34 cellular contexts compared by ENCODE assay signal in genomic region chr16:64545769-64546168, GRCh38.
A peak's percentile ranks its signal among the peaks of the same experiment; 100 is the strongest.
DNase-seq lines count a peak whose midpoint lies in the region; ATAC-seq, FAIRE-seq and TF ChIP-seq lines count a peak whose summit lies in the region.
"Had no signal": no experiment of that assay in that cellular context is flagged by ENCODE, and none has a peak within 500 bp of the region (broad histone marks: within the 10 kb centered on the region; RNA-seq: fewer than 3 reads in every experiment).

No MANE protein-coding gene starts in this region.

- H3K23ac ChIP-seq in neuronal stem cell (ENCODE audit: low read depth, low read length, poor library complexity) = no peak overlapping the region

- TF ChIP-seq CTCF in A549 (IDR thresholded peaks at IDR 0.05) (no peak), K562 (IDR thresholded peaks at IDR 0.05 in 2 of 3, conservative IDR thresholded peaks at IDR 0.05 in 1 of 3; ENCODE audit: insufficient read depth in 2 of 3, low read depth in 1 of 3, low read length in 3 of 3) (no peak)

- H3K79me1 ChIP-seq in neuronal stem cell (ENCODE audit: low read depth, low read length) = no peaks in the 10 kb centered on the region

- FAIRE-seq in A549 (lab: Jason Lieb, UNC) (no peak), K562 (lab: Jason Lieb, UNC) (no peak)
- FAIRE-seq: kidney had no signal

- POLR2A ChIA-PET in A549 (lab: Yijun Ruan, JAX) = no interaction called here
- POLR2A ChIA-PET in K562 (lab: Yijun Ruan, JAX) = no interaction called here

- H2AK5ac ChIP-seq in neuronal stem cell (ENCODE audit: low read depth, low read length) = no peak overlapping the region

- H3K36me3 ChIP-seq in K562 (ENCODE audit: control insufficient read depth, insufficient read depth, low read length) = no peaks in the 10 kb centered on the region
- H3K36me3 ChIP-seq in neuronal stem cell (replicated peaks in 1 of 2; ENCODE audit: control insufficient read depth in 2 of 2, insufficient read depth in 2 of 2, low read length in 2 of 2) = no peaks in the 10 kb centered on the region
- H3K36me3 ChIP-seq: colonic mucosa, heart right ventricle, uterus had no signal

- H2BK5ac ChIP-seq in neuronal stem cell (ENCODE audit: low read length) = no peak overlapping the region

- no peak overlapping the region for H4K91ac ChIP-seq in neuronal stem cell (ENCODE audit: low read depth, low read length, poor library complexity)

- H3K9ac ChIP-seq in K562 (ENCODE audit: insufficient read depth in 1 of 2, low read depth in 2 of 2, low read length in 2 of 2) = no peak overlapping the region
- H3K9ac ChIP-seq in neuronal stem cell (ENCODE audit: low read depth, low read length, poor library complexity) = no peak overlapping the region
- H3K9ac ChIP-seq: SK-N-SH had no signal

- TF ChIP-seq EP300 in A549 (IDR thresholded peaks at IDR 0.05) = no peak
- TF ChIP-seq EP300 in K562 (IDR thresholded peaks at IDR 0.05; ENCODE audit: low read length) = no peak

- no peak overlapping the region for H3K18ac ChIP-seq in neuronal stem cell (ENCODE audit: low read length)

- no peak overlapping the region for H2BK15ac ChIP-seq in neuronal stem cell (ENCODE audit: low read length)

- no peak for DNase-seq in A549 (ENCODE audit: low read depth in 1 of 2, low spot score in 1 of 2)
- peak; percentile 2 for DNase-seq in LHCN-M2 (ENCODE audit: low read depth)
- no peak for DNase-seq in K562 (ENCODE audit: extremely low read depth in 1 of 4, low spot score in 3 of 4)
- DNase-seq in kidney glomerular epithelial cell (lab: John Stamatoyannopoulos, UW) = peak; percentile 52
- DNase-seq in neuronal stem cell (ENCODE audit: low spot score) = no peak
- DNase-seq in DMS79 treated with DMSO at 0.1 percent for 48 hours (lab: John Stamatoyannopoulos, UW) = no peak
- DNase-seq in RPMI8226 = no peak
- no peak for DNase-seq in glomerular visceral epithelial cell (ENCODE audit: extremely low spot score)
- DNase-seq: activated CD4-positive, alpha-beta T cell treated with anti-CD3 and anti-CD28 coated beads, Interleukin-2, amount 10 ng/mL, durations not matched to agents 24 days and 14 days; activated CD8-positive, alpha-beta memory T cell treated with anti-CD3 and anti-CD28 coated beads for 24 hours; amygdala; CD8-positive, alpha-beta memory T cell; colonic mucosa; DMS 273 treated with DMSO at 0.1 percent for 48 hours; effector CD4-positive, alpha-beta T cell; foreskin fibroblast; H9; heart right ventricle; Kasumi-1; kidney; MV-4-11; NCI-H1436; NCI-H2081; NCI-H446 treated with DMSO at 0.1 percent for 48 hours; NCI-H82; SK-N-SH; stimulated activated naive CD8-positive, alpha-beta T cell treated with anti-CD3 and anti-CD28 coated beads, Interleukin-15, Interleukin-2, amounts not matched to agents 100 U/mL and 50 U/mL, for 24 hours; uterus had no signal

- H3K4me2 ChIP-seq in A549 (no peak overlapping the region), K562 (ENCODE audit: insufficient read depth, low read length) (no peak overlapping the region), neuronal stem cell (ENCODE audit: insufficient read depth, low read length, poor library complexity, severe bottlenecking) (no peak overlapping the region)
- H3K4me2 ChIP-seq: SK-N-SH had no signal

- no peak overlapping the region for H2BK120ac ChIP-seq in neuronal stem cell (ENCODE audit: low read depth, low read length)

- H3K4ac ChIP-seq in neuronal stem cell (ENCODE audit: low read length) = no peak overlapping the region

- H2BK12ac ChIP-seq in neuronal stem cell (ENCODE audit: low read length) = no peak overlapping the region

- no peaks in the 10 kb centered on the region for H3K9me1 ChIP-seq in K562 (ENCODE audit: control insufficient read depth, insufficient read depth, low read length)

- H3K4me1 ChIP-seq in A549 (no peaks in the 10 kb centered on the region), K562 (replicated peaks in 1 of 2; ENCODE audit: control insufficient read depth in 2 of 2, insufficient read depth in 2 of 2, low read length in 2 of 2) (no peaks in the 10 kb centered on the region), neuronal stem cell (ENCODE audit: control insufficient read depth in 2 of 2, insufficient read depth in 1 of 2, low read depth in 1 of 2, low read length in 2 of 2) (no peaks in the 10 kb centered on the region)
- H3K4me1 ChIP-seq: colonic mucosa, heart right ventricle, uterus had no signal

- intact Hi-C loops in K562 (cut with micrococcal nuclease) = no loop called here

- TF ChIP-seq POLR2A in A549 (IDR thresholded peaks at IDR 0.05; ENCODE audit: low read length) (no peak), K562 (conservative IDR thresholded peaks at IDR 0.05) (no peak)

- H3K9me3 ChIP-seq in A549 = no peaks in the 10 kb centered on the region
- H3K9me3 ChIP-seq in K562 (replicated peaks; ENCODE audit: control insufficient read depth, insufficient read depth, low read depth, low read length) = 0 out of 2 replicates have a peak, but pooled peaks cover 1% of the 10 kb centered on the region
- H3K9me3 ChIP-seq in neuronal stem cell (replicated peaks in 1 of 2; ENCODE audit: control insufficient read depth in 2 of 2, insufficient read depth in 1 of 2, low read depth in 1 of 2, low read length in 2 of 2) = no peaks in the 10 kb centered on the region
- H3K9me3 ChIP-seq: colonic mucosa, SK-N-SH, uterus had no signal

- ATAC-seq in A549 (no peak), K562 (no peak)
- ATAC-seq: esophagus mucosa; heart right ventricle; natural killer cell treated with Interleukin-12 subunit alpha and Interleukin-12 subunit beta and Interleukin-15 and Interleukin-18, amount 100 ng/mL, for 72 hours; Right ventricle myocardium inferior; stimulated activated naive CD8-positive, alpha-beta T cell treated with anti-CD3 and anti-CD28 coated beads, Interleukin-15, Interleukin-2, amounts not matched to agents 100 U/mL and 50 U/mL, for 24 hours; WTC11 had no signal

- in situ Hi-C loops in K562 (cut with MboI) = no loop called here

- CTCF ChIA-PET in A549 (lab: Yijun Ruan, JAX) = no interaction called here
- CTCF ChIA-PET in K562 (lab: Yijun Ruan, JAX; ENCODE audit: low intra/inter-chr PET ratio) = no interaction called here

- H3K4me3 ChIP-seq in A549 (no peak overlapping the region), K562 (no peak overlapping the region), neuronal stem cell (ENCODE audit: low read length in 2 of 2) (no peak overlapping the region)
- H3K4me3 ChIP-seq: colonic mucosa, heart right ventricle, lung, uterus had no signal

- H4K8ac ChIP-seq in neuronal stem cell (ENCODE audit: low read depth, low read length) = no peak overlapping the region

- H3K27me3 ChIP-seq in K562 (ENCODE audit: control insufficient read depth in 2 of 2, insufficient read depth in 2 of 2, low read length in 2 of 2) = no peaks in the 10 kb centered on the region
- H3K27me3 ChIP-seq in neuronal stem cell (ENCODE audit: control insufficient read depth in 3 of 3, insufficient read depth in 3 of 3, low read depth in 1 of 3, low read length in 3 of 3) = no peaks in the 10 kb centered on the region
- H3K27me3 ChIP-seq: colonic mucosa, heart right ventricle, uterus had no signal

- 2% methylated on average over 2 of the region's 2 CpGs for WGBS in A549 (ENCODE audit: missing lambda C conversion rate)
- 0% methylated on average over 2 of the region's 2 CpGs for WGBS in K562 (ENCODE audit: insufficient coverage, low coverage, missing lambda C conversion rate)
- no CpG with 5 or more reads among the region's 2 CpGs for WGBS in neuronal stem cell (ENCODE audit: extremely low coverage in 2 of 2, insufficient read length in 2 of 2, insufficient replicate concordance in 1 of 2), 2 donors

- no peaks in the 10 kb centered on the region for H3K79me2 ChIP-seq in K562 (ENCODE audit: control insufficient read depth, insufficient read depth, low read length)

- TF ChIP-seq RAD21 in A549 (conservative IDR thresholded peaks at IDR 0.05 in 1 of 2, IDR thresholded peaks at IDR 0.05 in 1 of 2) = no peak
- TF ChIP-seq RAD21 in K562 (CRISPR knock-in tag; conservative IDR thresholded peaks at IDR 0.05 in 1 of 2, IDR thresholded peaks at IDR 0.05 in 1 of 2) = no peak

- H2AFZ ChIP-seq in K562 (ENCODE audit: low read depth, low read length) = no peak overlapping the region
- H2AFZ ChIP-seq in neuronal stem cell (ENCODE audit: low read length) = no peak overlapping the region

- H3K14ac ChIP-seq in neuronal stem cell (ENCODE audit: low read length) = no peak overlapping the region

- no peaks in the 10 kb centered on the region for H4K20me1 ChIP-seq in K562 (replicated peaks; ENCODE audit: control insufficient read depth, insufficient read depth, low read length)

- H3K27ac ChIP-seq in A549 = no peak overlapping the region
- H3K27ac ChIP-seq in K562 (ENCODE audit: extremely low read depth, low read depth, low read length) = no peak overlapping the region
- H3K27ac ChIP-seq in neuronal stem cell (replicated peaks; ENCODE audit: low read length) = no peak overlapping the region
- H3K27ac ChIP-seq: colonic mucosa, heart right ventricle, HL-60, uterus had no signal

- BruUV-seq in K562 (replicated peaks; lab: Mats Ljungman, UMichigan) = no TSS peak

TF ChIP-seq in A549, 52 proteins besides CTCF, POLR2A, EP300 and RAD21:
- TF ChIP-seq MAFK (IDR thresholded peaks at IDR 0.05; ENCODE audit: partially characterized antibody) (peak; percentile 79), JUN (IDR thresholded peaks at IDR 0.05) (no peak)
TF ChIP-seq in A549: peak in this region for 1.

TF ChIP-seq in K562, 482 proteins besides CTCF, POLR2A, EP300 and RAD21:
- TF ChIP-seq KLF13 (tag; IDR thresholded peaks at IDR 0.05; ENCODE audit: borderline replicate concordance, low read depth) = no peak
- peak; percentile 46; the same call in 1 of the 2 replicates for TF ChIP-seq ZNF316 (IDR thresholded peaks at IDR 0.05)
- no peak for TF ChIP-seq ZNF449 (CRISPR knock-in tag; IDR thresholded peaks at IDR 0.05)
- TF ChIP-seq MAFK (IDR thresholded peaks at IDR 0.05; ENCODE audit: low read length) = peak; percentile 61
- peak; percentile 56 for TF ChIP-seq MAFG (tag; conservative IDR thresholded peaks at IDR 0.05)
- peak; percentile 37; the same call in 1 of the 2 replicates for TF ChIP-seq MAFF (IDR thresholded peaks at IDR 0.05; ENCODE audit: low read length)

Comparison
In these comparisons a context has a peak if more than half of its experiments do, and no peak if none do; other contexts are left out.
1. DNase-seq: peak in LHCN-M2 (single experiment) and kidney glomerular epithelial cell (single experiment); none in A549 (0 of 2), K562 (0 of 4), neuronal stem cell (single experiment), DMS79 treated with DMSO at 0.1 percent for 48 hours (single experiment), RPMI8226 (single experiment) and glomerular visceral epithelial cell (single experiment).
2. Of the 35 proteins assayed by ChIP-seq in both K562 and A549: peak only in K562: none; only in A549: none; in both: MAFK; in neither: 34.